ENCODE assay signal across 25 cellular contexts in genomic region chr18:73043231-73044000, GRCh38.
DNase-seq lines count a peak whose midpoint lies in the region; ATAC-seq, FAIRE-seq and TF ChIP-seq lines count a peak whose summit lies in the region.
"Had no signal": no experiment of that assay in that cellular context is flagged by ENCODE, and none has a peak within 500 bp of the region (broad histone marks: within the 10 kb centered on the region; RNA-seq: fewer than 3 reads in every experiment).

No MANE protein-coding gene starts in this region.

- no peak for TF ChIP-seq RAD21 in A549 (conservative IDR thresholded peaks at IDR 0.05 in 1 of 2, IDR thresholded peaks at IDR 0.05 in 1 of 2)

- no peak for TF ChIP-seq POLR2A in A549 (IDR thresholded peaks at IDR 0.05; ENCODE audit: low read length)

- POLR2A ChIA-PET in A549 (lab: Yijun Ruan, JAX), result no interaction called here

- CTCF ChIA-PET in A549 (lab: Yijun Ruan, JAX), result no interaction called here

- peak overlapping the region; percentile 30 for H3K4me2 ChIP-seq in A549
- H3K4me2 ChIP-seq: neural progenitor cell had no signal

- no peaks in the 10 kb centered on the region for H3K4me1 Mint-ChIP-seq in activated T-helper 2 cell treated with anti-CD3 and anti-CD28 coated beads, Interferon-gamma antibody, Interleukin-2, Interleukin-4, amounts not matched to agents 10 μg/mL and 5 μg/mL and 100 μg/mL, durations not matched to agents 14 hours and 24 hours and 36 hours (ENCODE audit: low read depth)
- H3K4me1 Mint-ChIP-seq: activated naive CD8-positive, alpha-beta T cell treated with anti-CD3 and anti-CD28 coated beads, Interleukin-2, amount 10 ng/mL, durations not matched to agents 7 days and 5 days; CD4-positive, CD25-positive, alpha-beta regulatory T cell had no signal

- DNase-seq in A549 (ENCODE audit: low read depth in 1 of 2, low spot score in 1 of 2) (no peak), NCI-H1092 (lab: John Stamatoyannopoulos, UW) (peak; percentile 92), NCI-H2107 treated with DMSO at 0.1 percent for 48 hours (lab: John Stamatoyannopoulos, UW; ENCODE audit: unreplicated experiment) (peak; percentile 84), SHP77 (lab: John Stamatoyannopoulos, UW) (peak; percentile 73 to 84), substantia nigra (lab: John Stamatoyannopoulos, UW) (no peak)
- no peak for DNase-seq in activated T-helper 2 cell treated with anti-CD3 and anti-CD28 coated beads, Interferon-gamma antibody, Interleukin-2, Interleukin-4, amounts not matched to agents 10 μg/mL and 5 μg/mL and 100 μg/mL, durations not matched to agents 14 hours and 24 hours and 36 hours (ENCODE audit: low spot score)
- DNase-seq: activated CD4-positive, alpha-beta memory T cell treated with anti-CD3 and anti-CD28 coated beads for 36 hours; activated naive CD8-positive, alpha-beta T cell treated with anti-CD3 and anti-CD28 coated beads, Interleukin-2, amount 10 ng/mL, durations not matched to agents 7 days and 5 days; activated T-cell treated with anti-CD3 and anti-CD28 coated beads, Interleukin-2, amount 50 U/mL, for 72 hours; brain microvascular endothelial cell; CD4-positive, CD25-positive, alpha-beta regulatory T cell; cortex of kidney; foreskin fibroblast; hypothalamus; kidney; midbrain; NCI-H526; retina; stimulated activated naive CD4-positive, alpha-beta T cell; transverse colon had no signal

- peaks cover 12% of the 10 kb centered on the region for H3K9me3 Mint-ChIP-seq in activated T-helper 2 cell treated with anti-CD3 and anti-CD28 coated beads, Interferon-gamma antibody, Interleukin-2, Interleukin-4, amounts not matched to agents 10 μg/mL and 5 μg/mL and 100 μg/mL, durations not matched to agents 14 hours and 24 hours and 36 hours
- H3K9me3 Mint-ChIP-seq: neural progenitor cell had no signal

- TF ChIP-seq CTCF in A549 (IDR thresholded peaks at IDR 0.05), result no peak

- intact Hi-C loops in activated T-helper 2 cell treated with anti-CD3 and anti-CD28 coated beads, Interferon-gamma antibody, Interleukin-2, Interleukin-4, amounts not matched to agents 10 μg/mL and 5 μg/mL and 100 μg/mL, durations not matched to agents 14 hours and 24 hours and 36 hours (cut with micrococcal nuclease), result no loop called here

- peaks cover 9% of the 10 kb centered on the region; the same call in 1 of the 3 replicates for H3K4me1 ChIP-seq in A549
- H3K4me1 ChIP-seq: transverse colon had no signal

- H3K27me3 Mint-ChIP-seq in activated T-helper 2 cell treated with anti-CD3 and anti-CD28 coated beads, Interferon-gamma antibody, Interleukin-2, Interleukin-4, amounts not matched to agents 10 μg/mL and 5 μg/mL and 100 μg/mL, durations not matched to agents 14 hours and 24 hours and 36 hours (ENCODE audit: low read depth), result no peaks in the 10 kb centered on the region
- H3K27me3 Mint-ChIP-seq: activated CD4-positive, alpha-beta memory T cell treated with anti-CD3 and anti-CD28 coated beads for 36 hours; activated naive CD8-positive, alpha-beta T cell treated with anti-CD3 and anti-CD28 coated beads, Interleukin-2, amount 10 ng/mL, durations not matched to agents 7 days and 5 days; CD4-positive, CD25-positive, alpha-beta regulatory T cell had no signal

- no peaks in the 10 kb centered on the region for H3K9me3 ChIP-seq in A549
- H3K9me3 ChIP-seq: transverse colon had no signal

- ATAC-seq in A549 (no peak), GM18870 (IDR thresholded peaks at IDR 0.05; ENCODE audit: unreplicated experiment) (no peak), HG03139 (IDR thresholded peaks at IDR 0.05; ENCODE audit: unreplicated experiment) (no peak)
- ATAC-seq: activated T-cell treated with anti-CD3 and anti-CD28 coated beads, Interleukin-2, amount 50 U/mL, for 72 hours had no signal

- WGBS in A549 (ENCODE audit: missing lambda C conversion rate), result 8% methylated on average over 4 of the region's 4 CpGs

- TF ChIP-seq EP300 in A549 (IDR thresholded peaks at IDR 0.05), result no peak

- no peak overlapping the region for H3K4me3 Mint-ChIP-seq in activated T-helper 2 cell treated with anti-CD3 and anti-CD28 coated beads, Interferon-gamma antibody, Interleukin-2, Interleukin-4, amounts not matched to agents 10 μg/mL and 5 μg/mL and 100 μg/mL, durations not matched to agents 14 hours and 24 hours and 36 hours (ENCODE audit: low read depth)
- H3K4me3 Mint-ChIP-seq: activated CD4-positive, alpha-beta memory T cell treated with anti-CD3 and anti-CD28 coated beads for 36 hours; activated naive CD8-positive, alpha-beta T cell treated with anti-CD3 and anti-CD28 coated beads, Interleukin-2, amount 10 ng/mL, durations not matched to agents 7 days and 5 days; activated T-cell treated with anti-CD3 and anti-CD28 coated beads, Interleukin-2, amount 50 U/mL, for 72 hours; CD4-positive, CD25-positive, alpha-beta regulatory T cell; neural progenitor cell had no signal

- no peak overlapping the region for H3K27ac ChIP-seq in A549
- H3K27ac ChIP-seq in substantia nigra (ENCODE audit: low read depth, low read length, poor library complexity, severe bottlenecking), result no peak overlapping the region
- H3K27ac ChIP-seq: brain microvascular endothelial cell, neural progenitor cell, RWPE1, transverse colon had no signal

- no peaks in the 10 kb centered on the region for H3K36me3 Mint-ChIP-seq in activated T-helper 2 cell treated with anti-CD3 and anti-CD28 coated beads, Interferon-gamma antibody, Interleukin-2, Interleukin-4, amounts not matched to agents 10 μg/mL and 5 μg/mL and 100 μg/mL, durations not matched to agents 14 hours and 24 hours and 36 hours (ENCODE audit: low read depth)
- H3K36me3 Mint-ChIP-seq: activated CD4-positive, alpha-beta memory T cell treated with anti-CD3 and anti-CD28 coated beads for 36 hours; activated naive CD8-positive, alpha-beta T cell treated with anti-CD3 and anti-CD28 coated beads, Interleukin-2, amount 10 ng/mL, durations not matched to agents 7 days and 5 days; CD4-positive, CD25-positive, alpha-beta regulatory T cell; neural progenitor cell had no signal

- H3K27ac Mint-ChIP-seq in activated T-helper 2 cell treated with anti-CD3 and anti-CD28 coated beads, Interferon-gamma antibody, Interleukin-2, Interleukin-4, amounts not matched to agents 10 μg/mL and 5 μg/mL and 100 μg/mL, durations not matched to agents 14 hours and 24 hours and 36 hours, result no peak overlapping the region
- H3K27ac Mint-ChIP-seq: activated CD4-positive, alpha-beta memory T cell treated with anti-CD3 and anti-CD28 coated beads for 36 hours; activated naive CD8-positive, alpha-beta T cell treated with anti-CD3 and anti-CD28 coated beads, Interleukin-2, amount 10 ng/mL, durations not matched to agents 7 days and 5 days; activated T-cell treated with anti-CD3 and anti-CD28 coated beads, Interleukin-2, amount 50 U/mL, for 72 hours; CD4-positive, CD25-positive, alpha-beta regulatory T cell; neural progenitor cell had no signal

- H3K4me3 ChIP-seq in A549, result no peak overlapping the region
- H3K4me3 ChIP-seq: neural progenitor cell, transverse colon had no signal

- FAIRE-seq in A549 (lab: Jason Lieb, UNC), result no peak
- FAIRE-seq: endothelial cell of umbilical vein, kidney had no signal

TF ChIP-seq in A549, 52 proteins besides CTCF, POLR2A, EP300 and RAD21 (continues in another document):
- TF ChIP-seq HES2 (IDR thresholded peaks at IDR 0.05), result no peak
- TF ChIP-seq HOXB13 (CRISPR knock-in tag; IDR thresholded peaks at IDR 0.05; ENCODE audit: low read depth), result no peak
- no peak for TF ChIP-seq KDM1A (IDR thresholded peaks at IDR 0.05; ENCODE audit: low read depth)
- no peak for TF ChIP-seq FOXS1 (CRISPR knock-in tag; IDR thresholded peaks at IDR 0.05)
- no peak for TF ChIP-seq CBX2 (IDR thresholded peaks at IDR 0.05; ENCODE audit: borderline replicate concordance, low read depth)
- no peak for TF ChIP-seq ZC3H11A (IDR thresholded peaks at IDR 0.05)
- TF ChIP-seq MYC (IDR thresholded peaks at IDR 0.05; ENCODE audit: borderline replicate concordance, low read length), result no peak
- TF ChIP-seq HOXB5 (CRISPR knock-in tag; IDR thresholded peaks at IDR 0.05), result no peak
- no peak for TF ChIP-seq CEBPB (IDR thresholded peaks at IDR 0.05)
- TF ChIP-seq PBX3 (IDR thresholded peaks at IDR 0.05), result no peak
- TF ChIP-seq E2F6 (IDR thresholded peaks at IDR 0.05; ENCODE audit: borderline replicate concordance, low read depth), result no peak
- TF ChIP-seq ZNF302 (CRISPR knock-in tag; IDR thresholded peaks at IDR 0.05), result no peak
- TF ChIP-seq POLR2AphosphoS2 (conservative IDR thresholded peaks at IDR 0.05; ENCODE audit: low read length), result no peak

Comparison
In these comparisons a context has a peak if more than half of its experiments do, and no peak if none do; other contexts are left out.
1. DNase-seq: peak in NCI-H1092 (single experiment), NCI-H2107 treated with DMSO at 0.1 percent for 48 hours (single experiment) and SHP77 (2 of 2); none in A549 (0 of 2), substantia nigra (0 of 49) and activated T-helper 2 cell treated with anti-CD3 and anti-CD28 coated beads, Interferon-gamma antibody, Interleukin-2, Interleukin-4, amounts not matched to agents 10 μg/mL and 5 μg/mL and 100 μg/mL, durations not matched to agents 14 hours and 24 hours and 36 hours (single experiment).